Comparison of ENCODE assay signal across 20 cellular contexts in the genomic region with DNA sequence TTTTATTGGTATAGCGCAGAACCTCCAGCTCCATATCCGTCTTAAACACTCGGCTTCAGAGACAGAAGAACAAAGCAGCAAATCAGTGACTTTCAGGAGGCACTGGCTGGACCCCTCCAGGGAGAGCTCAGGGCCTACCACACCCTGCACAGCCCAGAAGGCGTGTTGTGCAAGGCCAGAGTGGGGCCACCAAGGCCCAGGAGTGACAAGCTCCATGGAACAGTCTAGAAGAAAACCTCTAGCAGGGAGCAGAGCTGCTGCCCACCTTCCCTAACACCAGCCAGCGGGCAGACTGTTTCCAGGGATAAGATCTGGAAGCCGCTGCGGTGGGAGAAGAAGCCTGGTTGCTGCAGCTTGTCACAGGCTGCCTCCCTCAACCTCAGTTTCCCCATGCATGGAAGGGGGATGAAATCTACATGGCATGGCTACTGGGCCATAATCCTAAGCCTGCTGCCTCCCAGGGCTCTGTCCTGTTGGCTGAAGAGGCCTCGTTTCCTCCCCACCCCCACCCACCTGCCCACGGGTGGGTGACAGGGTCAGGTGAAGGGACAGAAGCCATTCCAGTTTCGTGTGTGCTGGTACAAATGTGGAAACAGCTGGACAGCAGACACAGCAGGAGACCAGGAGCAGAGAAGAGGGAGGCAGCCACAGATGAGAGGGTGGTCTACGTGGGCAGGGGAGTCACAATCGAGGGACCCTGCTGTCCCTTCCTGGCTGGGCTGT.
"Had no signal": no experiment of that assay in that cellular context is flagged by ENCODE, and none has a peak within 500 bp of the region (broad histone marks: within the 10 kb centered on the region; RNA-seq: fewer than 3 reads in every experiment).

No MANE protein-coding gene starts in this region.

- H3K4me3 ChIP-seq: left ventricle myocardium inferior, sigmoid colon, smooth muscle cell, thoracic aorta, upper lobe of left lung had no signal

- DNase-seq: activated CD4-positive, alpha-beta T cell treated with anti-CD3 and anti-CD28 coated beads for 4 hours; activated CD4-positive, alpha-beta T cell treated with anti-CD3 and anti-CD28 coated beads, Interleukin-2, amount 50 U/mL, for 48 hours; activated CD4-positive, CD25-positive, alpha-beta regulatory T cell; activated naive CD4-positive, alpha-beta T cell treated with Interleukin-2 at 50 U/mL for 16 hours; activated naive CD8-positive, alpha-beta T cell treated with anti-CD3 and anti-CD28 coated beads for 36 hours; cortex of kidney; foreskin fibroblast; immature natural killer cell; kidney glomerular epithelial cell; left ventricle myocardium inferior; sigmoid colon; stimulated activated CD4-positive, alpha-beta T cell treated with anti-CD3 and anti-CD28 coated beads, Interleukin-2, amount 100 ng/mL, for 48 hours; stimulated activated CD8-positive, alpha-beta memory T cell treated with anti-CD3 and anti-CD28 coated beads, Interleukin-4, amount 100 ng/mL, for 48 hours; stimulated activated naive B cell treated with anti-CD40 and anti-IgM and Interleukin-4, amounts not matched to agents 10 μg/mL and 1 μg/mL and 100 μg/mL, for 72 hours; T1000 had no signal

- H3K4me3 Mint-ChIP-seq: activated naive CD8-positive, alpha-beta T cell treated with anti-CD3 and anti-CD28 coated beads for 36 hours; activated T-helper 17 cell treated with anti-CD3 and anti-CD28 coated beads, Interleukin-2, amount 50 U/mL, for 72 hours; immature natural killer cell; nephron; stimulated activated naive B cell treated with anti-CD40 and anti-IgM and Interleukin-4, amounts not matched to agents 10 μg/mL and 1 μg/mL and 100 μg/mL, for 72 hours had no signal

- H3K36me3 Mint-ChIP-seq: activated naive CD8-positive, alpha-beta T cell treated with anti-CD3 and anti-CD28 coated beads for 36 hours had no signal

- H3K9me3 Mint-ChIP-seq: activated naive CD8-positive, alpha-beta T cell treated with anti-CD3 and anti-CD28 coated beads for 36 hours; activated T-helper 17 cell treated with anti-CD3 and anti-CD28 coated beads, Interleukin-2, amount 50 U/mL, for 72 hours; immature natural killer cell; nephron; stimulated activated naive B cell treated with anti-CD40 and anti-IgM and Interleukin-4, amounts not matched to agents 10 μg/mL and 1 μg/mL and 100 μg/mL, for 72 hours had no signal

- H3K4me1 Mint-ChIP-seq: activated naive CD8-positive, alpha-beta T cell treated with anti-CD3 and anti-CD28 coated beads for 36 hours; immature natural killer cell; stimulated activated naive B cell treated with anti-CD40 and anti-IgM and Interleukin-4, amounts not matched to agents 10 μg/mL and 1 μg/mL and 100 μg/mL, for 72 hours had no signal

- H3K27ac ChIP-seq: left ventricle myocardium inferior, sigmoid colon, thoracic aorta, upper lobe of left lung had no signal

- H3K27me3 Mint-ChIP-seq: activated naive CD8-positive, alpha-beta T cell treated with anti-CD3 and anti-CD28 coated beads for 36 hours; activated T-helper 17 cell treated with anti-CD3 and anti-CD28 coated beads, Interleukin-2, amount 50 U/mL, for 72 hours; stimulated activated naive B cell treated with anti-CD40 and anti-IgM and Interleukin-4, amounts not matched to agents 10 μg/mL and 1 μg/mL and 100 μg/mL, for 72 hours had no signal

- H3K27ac Mint-ChIP-seq: activated naive CD8-positive, alpha-beta T cell treated with anti-CD3 and anti-CD28 coated beads for 36 hours; activated T-helper 17 cell treated with anti-CD3 and anti-CD28 coated beads, Interleukin-2, amount 50 U/mL, for 72 hours; immature natural killer cell; nephron; stimulated activated naive B cell treated with anti-CD40 and anti-IgM and Interleukin-4, amounts not matched to agents 10 μg/mL and 1 μg/mL and 100 μg/mL, for 72 hours had no signal

- H3K9me3 ChIP-seq: left ventricle myocardium inferior, sigmoid colon, thoracic aorta, upper lobe of left lung had no signal

- H3K4me1 ChIP-seq: upper lobe of left lung had no signal

- H3K27me3 ChIP-seq: sigmoid colon, upper lobe of left lung had no signal

- ATAC-seq: activated T-helper 17 cell treated with anti-CD3 and anti-CD28 coated beads, Interleukin-2, amount 50 U/mL, for 72 hours; stimulated activated naive B cell treated with anti-CD40 and anti-IgM and Interleukin-4, amounts not matched to agents 10 μg/mL and 1 μg/mL and 100 μg/mL, for 72 hours had no signal
